In the genomic region with DNA sequence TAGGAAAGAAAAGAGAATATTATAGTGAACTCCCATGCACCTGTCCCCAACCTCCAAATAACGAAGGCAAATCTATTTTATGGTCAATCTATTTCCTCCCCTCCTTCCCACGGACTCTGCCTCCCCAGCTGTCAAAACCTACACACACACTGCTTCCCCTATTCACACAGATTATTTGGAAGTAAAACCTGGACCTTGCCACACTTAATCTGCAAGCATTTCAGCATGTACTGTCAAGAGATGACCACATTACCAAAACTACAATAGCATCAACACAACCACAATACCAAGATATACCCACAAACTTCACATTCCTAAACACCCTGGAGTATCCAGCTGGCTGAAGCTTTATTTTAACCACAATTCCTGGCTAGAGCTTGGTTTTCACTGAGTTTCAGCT, we compare ENCODE assay signal across 25 cellular contexts. TPM values are rescaled to one million over a fixed set of nuclear protein-coding genes. Genes with fewer than 3 reads are reported as not detected.
"Had no signal": no experiment of that assay in that cellular context is flagged by ENCODE, and none has a peak within 500 bp of the region (broad histone marks: within the 10 kb centered on the region; RNA-seq: fewer than 3 reads in every experiment).

No MANE protein-coding gene starts in this region.

- DNase-seq: activated CD4-positive, alpha-beta T cell treated with anti-CD3 and anti-CD28 coated beads, Interleukin-2, amount 50 U/mL, for 4 hours; activated CD8-positive, alpha-beta memory T cell treated with anti-CD3 and anti-CD28 coated beads for 24 hours; activated CD8-positive, alpha-beta memory T cell treated with anti-CD3 and anti-CD28 coated beads, Interleukin-2, amount 50 U/mL, for 4 hours; activated naive CD4-positive, alpha-beta T cell treated with Interleukin-2 at 50 U/mL for 16 hours; amygdala; brain microvascular endothelial cell; caudate nucleus; effector CD4-positive, alpha-beta T cell; hippocampal formation; left ventricle myocardium superior; mammary epithelial cell; natural killer cell; right lobe of liver; small intestine; stomach; T-cell; uterus had no signal

- H3K4me3 ChIP-seq: right lobe of liver, stomach, suprapubic skin, tibial nerve, uterus had no signal

- H2AFZ ChIP-seq: parathyroid adenoma had no signal

- H3K9me3 Mint-ChIP-seq: activated T-cell treated with anti-CD3 and anti-CD28 coated beads, Interleukin-2, amount 50 U/mL, for 24 hours; dendritic cell treated with granulocyte-macrophage colony-stimulating factor and Interleukin-4, amounts not matched to agents 40 ng/mL and 50 ng/mL, for 4 days; mesothelial cell of epicardium; natural killer cell; stimulated activated memory B cell treated with anti-CD40 and anti-IgM and Interleukin-4, amounts not matched to agents 10 μg/mL and 1 μg/mL and 100 μg/mL, for 72 hours; T-cell had no signal

- H3K36me3 Mint-ChIP-seq: mesothelial cell of epicardium; natural killer cell; stimulated activated memory B cell treated with anti-CD40 and anti-IgM and Interleukin-4, amounts not matched to agents 10 μg/mL and 1 μg/mL and 100 μg/mL, for 72 hours; T-cell had no signal

- ATAC-seq: left ventricle myocardium superior; natural killer cell; right lobe of liver; stimulated activated memory B cell treated with anti-CD40 and anti-IgM and Interleukin-4, amounts not matched to agents 10 μg/mL and 1 μg/mL and 100 μg/mL, for 72 hours; T-cell had no signal

- H3K36me3 ChIP-seq: brain microvascular endothelial cell, right lobe of liver, stomach, suprapubic skin, tibial nerve, uterus had no signal

- H3K27ac ChIP-seq: brain microvascular endothelial cell, parathyroid adenoma, right lobe of liver, stomach, suprapubic skin, tibial nerve, uterus had no signal

- H3K4me3 Mint-ChIP-seq: activated T-cell treated with anti-CD3 and anti-CD28 coated beads, Interleukin-2, amount 50 U/mL, for 24 hours; dendritic cell treated with granulocyte-macrophage colony-stimulating factor and Interleukin-4, amounts not matched to agents 40 ng/mL and 50 ng/mL, for 4 days; mesothelial cell of epicardium; natural killer cell; stimulated activated memory B cell treated with anti-CD40 and anti-IgM and Interleukin-4, amounts not matched to agents 10 μg/mL and 1 μg/mL and 100 μg/mL, for 72 hours had no signal

- H3K27ac Mint-ChIP-seq: activated T-cell treated with anti-CD3 and anti-CD28 coated beads, Interleukin-2, amount 50 U/mL, for 24 hours; dendritic cell treated with granulocyte-macrophage colony-stimulating factor and Interleukin-4, amounts not matched to agents 40 ng/mL and 50 ng/mL, for 4 days; mesothelial cell of epicardium; natural killer cell; stimulated activated memory B cell treated with anti-CD40 and anti-IgM and Interleukin-4, amounts not matched to agents 10 μg/mL and 1 μg/mL and 100 μg/mL, for 72 hours; T-cell had no signal

- H3K9me3 ChIP-seq: right lobe of liver, stomach, suprapubic skin, tibial nerve, uterus had no signal

- H3K79me2 ChIP-seq: parathyroid adenoma had no signal

RNA-seq across cellular contexts. Expression of gene KCNK18, which starts 27.8 kb away (rescaled TPM):
- total RNA-seq: frontal cortex, left ventricle myocardium superior, mammary epithelial cell, mesothelial cell of epicardium, natural killer cell, right lobe of liver, stomach, suprapubic skin, T-cell, tibial nerve, uterus had no signal

RNA-seq across cellular contexts. Expression of gene VAX1, which starts 31.4 kb away (rescaled TPM):
- total RNA-seq: left ventricle myocardium superior, mammary epithelial cell, mesothelial cell of epicardium, natural killer cell, right lobe of liver, stomach, suprapubic skin, T-cell, tibial nerve, uterus had no signal
